8 cellular contexts compared by ENCODE assay signal in genomic region chr6:31157543-31158139, GRCh38. TPM values are rescaled to one million over a fixed set of nuclear protein-coding genes. Genes with fewer than 3 reads are reported as not detected.
DNase-seq lines count a peak whose midpoint lies in the region; ATAC-seq and TF ChIP-seq lines count a peak whose summit lies in the region.

TSS of gene CCHCR1 (minus strand) at chr6:31157802. CDS start at chr6:31157600, 202 bp downstream.

- H3K79me2 ChIP-seq in osteoblast (ENCODE audit: insufficient read depth, low read length) = peaks cover 20% of the 10 kb centered on the region

- H3K27ac ChIP-seq in SK-N-MC (peak within 1 kb of the TSS; percentile 72; the same call in 1 of the 2 replicates), osteoblast (ENCODE audit: low read depth, low read length) (peak within 1 kb of the TSS; percentile 69)

- DNase-seq in DMS79 treated with DMSO at 0.1 percent for 48 hours (lab: John Stamatoyannopoulos, UW) = peak; percentile 33
- no peak for DNase-seq in DMS79 (lab: John Stamatoyannopoulos, UW)
- no peak for DNase-seq in SK-N-MC (ENCODE audit: low read depth, low spot score)
- no peak for DNase-seq in fibroblast of the aortic adventitia (ENCODE audit: low read depth)
- DNase-seq in osteoblast (ENCODE audit: insufficient read length, low spot score, missing footprints) = no peak
- no peak for DNase-seq in T1000 (lab: John Stamatoyannopoulos, UW)
- DNase-seq in SHP77 (lab: John Stamatoyannopoulos, UW) = no peak

- TF ChIP-seq CTCF in fibroblast of the aortic adventitia (IDR thresholded peaks at IDR 0.05; ENCODE audit: insufficient read depth, low read length) (no peak), osteoblast (IDR thresholded peaks at IDR 0.05; ENCODE audit: extremely low read depth, low read depth, low read length) (no peak)

- no peaks in the 10 kb centered on the region for H4K20me1 ChIP-seq in osteoblast (ENCODE audit: insufficient read depth, low read length)

- ATAC-seq in HG03045 (IDR thresholded peaks at IDR 0.05; ENCODE audit: unreplicated experiment) = no peak

- H3K27me3 ChIP-seq in osteoblast (ENCODE audit: insufficient read depth, low read length) = no peaks in the 10 kb centered on the region

- H3K36me3 ChIP-seq in SK-N-MC (ENCODE audit: insufficient read depth, low read length) (peaks cover 14% of the 10 kb centered on the region; the same call in 1 of the 2 replicates), osteoblast (ENCODE audit: insufficient read depth, low read length) (peaks cover 23% of the 10 kb centered on the region)

- H3K4me3 ChIP-seq in SK-N-MC = peak within 1 kb of the TSS; percentile 91
- peak within 1 kb of the TSS; percentile 84 for H3K4me3 ChIP-seq in fibroblast of the aortic adventitia (ENCODE audit: low read depth, low read length)
- H3K4me3 ChIP-seq in osteoblast (ENCODE audit: insufficient read depth, low read length) = peak within 1 kb of the TSS; percentile 97

- peak within 1 kb of the TSS; percentile 90 for H3K9ac ChIP-seq in SK-N-MC (ENCODE audit: insufficient read length)

- H2AFZ ChIP-seq in osteoblast (ENCODE audit: low read length) = peak within 1 kb of the TSS; percentile 97

- H3K4me2 ChIP-seq in osteoblast (ENCODE audit: insufficient read depth, low read length) = peak within 1 kb of the TSS; percentile 95

- peaks cover 14% of the 10 kb centered on the region for H3K4me1 ChIP-seq in osteoblast (ENCODE audit: insufficient read depth, low read length)

- no peaks in the 10 kb centered on the region for H3K9me3 ChIP-seq in SK-N-MC (ENCODE audit: low read depth, low read length)
- H3K9me3 ChIP-seq in osteoblast (ENCODE audit: low read depth, low read length) = no peaks in the 10 kb centered on the region

RNA-seq across cellular contexts. Expression of gene CCHCR1, which starts in this region (rescaled TPM):
- total RNA-seq in fibroblast of the aortic adventitia (ENCODE audit: low replicate concordance) (21.1 and 42.0 TPM in 2 replicates), osteoblast (13.6 and 14.1 TPM in 2 replicates)
